In genomic region chr13:86038490-86038889, GRCh38 we compare ENCODE assay signal across 34 cellular contexts.
"Had no signal": no experiment of that assay in that cellular context is flagged by ENCODE, and none has a peak within 500 bp of the region (broad histone marks: within the 10 kb centered on the region; RNA-seq: fewer than 3 reads in every experiment).

No MANE protein-coding gene starts in this region.

- H3K36me3 ChIP-seq: MG63 had no signal

- DNase-seq: Kasumi-1, MG63, MM.1S, MV-4-11, NCI-H1048, NCI-H1092, NCI-H1092 treated with DMSO at 0.1 percent for 48 hours, NCI-H1105, NCI-H1105 treated with DMSO at 0.1 percent for 48 hours, NCI-H1417, NCI-H1417 treated with DMSO at 0.1 percent for 48 hours, NCI-H1436, NCI-H1436 treated with DMSO at 0.1 percent for 48 hours, NCI-H146, NCI-H1694, NCI-H1694 treated with DMSO at 0.1 percent for 48 hours, NCI-H187, NCI-H187 treated with DMSO at 0.1 percent for 48 hours, NCI-H1930, NCI-H2029, NCI-H2029 treated with DMSO at 0.1 percent for 48 hours, NCI-H2081, NCI-H2081 treated with DMSO at 0.1 percent for 48 hours, NCI-H2107, NCI-H2171, NCI-H2171 treated with DMSO at 0.1 percent for 48 hours, NCI-H2227 treated with DMSO at 0.1 percent for 48 hours, NCI-H226, NCI-H345, NCI-H446, NCI-H446 treated with DMSO at 0.1 percent for 48 hours, NCI-H510A, NCI-H510A treated with DMSO at 0.1 percent for 48 hours, NCI-H524 had no signal

- H3K4me3 ChIP-seq: MG63 had no signal

- H3K9me3 ChIP-seq: MG63 had no signal

- H3K27me3 ChIP-seq: MG63 had no signal
